Comparison of ENCODE assay signal across 8 cellular contexts in genomic region chrX:45515262-45516215, GRCh38.
DNase-seq lines count a peak whose midpoint lies in the region; ATAC-seq, FAIRE-seq and TF ChIP-seq lines count a peak whose summit lies in the region.

No MANE protein-coding gene starts in this region.

- no peaks in the 10 kb centered on the region for H3K36me3 Mint-ChIP-seq in T-helper 2 cell treated with Interferon-gamma antibody and Interleukin-4, amounts not matched to agents 5 μg/mL and 100 μg/mL, for 36 hours (ENCODE audit: low read depth)

- DNase-seq in D721Med (ENCODE audit: insufficient read length, low spot score) = no peak
- DNase-seq in KG1 (lab: John Stamatoyannopoulos, UW) = peak; percentile 3
- DNase-seq in T-helper 2 cell treated with Interferon-gamma antibody and Interleukin-4, amounts not matched to agents 5 μg/mL and 100 μg/mL, for 36 hours (ENCODE audit: low spot score) = peak; percentile 17
- peak; percentile 90 to 96 for DNase-seq in cardiac fibroblast (ENCODE audit: low read depth in 2 of 2)
- DNase-seq in left lobe of liver (ENCODE audit: low spot score) = peak; percentile 58
- DNase-seq in stimulated activated CD4-positive, alpha-beta T cell treated with anti-CD3 and anti-CD28 coated beads, Interleukin-4, amount 100 ng/mL, for 4 hours = peak; percentile 7 to 37
- DNase-seq in cerebellar nuclear complex (lab: John Stamatoyannopoulos, UW) = no peak

- ATAC-seq in left lobe of liver = peak; percentile 96
- no peak for ATAC-seq in HG03139 (IDR thresholded peaks at IDR 0.05; ENCODE audit: unreplicated experiment)

- no peak overlapping the region for H3K27ac Mint-ChIP-seq in T-helper 2 cell treated with Interferon-gamma antibody and Interleukin-4, amounts not matched to agents 5 μg/mL and 100 μg/mL, for 36 hours

- H3K4me1 Mint-ChIP-seq in T-helper 2 cell treated with Interferon-gamma antibody and Interleukin-4, amounts not matched to agents 5 μg/mL and 100 μg/mL, for 36 hours (ENCODE audit: low read depth) = peaks cover 4% of the 10 kb centered on the region

- H3K9me3 Mint-ChIP-seq in T-helper 2 cell treated with Interferon-gamma antibody and Interleukin-4, amounts not matched to agents 5 μg/mL and 100 μg/mL, for 36 hours = no peaks in the 10 kb centered on the region

- H3K4me3 ChIP-seq in cardiac fibroblast (replicated peaks in 1 of 2; ENCODE audit: low read depth in 2 of 2, low read length in 2 of 2) = no peak overlapping the region

- TF ChIP-seq CTCF in D721Med (IDR thresholded peaks at IDR 0.05; ENCODE audit: insufficient read depth, missing control alignments) (peak; percentile 53), cardiac fibroblast (IDR thresholded peaks at IDR 0.05; ENCODE audit: low read depth, low read length) (peak; percentile 62)

- no peaks in the 10 kb centered on the region for H3K27me3 Mint-ChIP-seq in T-helper 2 cell treated with Interferon-gamma antibody and Interleukin-4, amounts not matched to agents 5 μg/mL and 100 μg/mL, for 36 hours (ENCODE audit: low read depth)

- peak overlapping the region; percentile 36 for H3K4me3 Mint-ChIP-seq in T-helper 2 cell treated with Interferon-gamma antibody and Interleukin-4, amounts not matched to agents 5 μg/mL and 100 μg/mL, for 36 hours

- no peak for FAIRE-seq in D721Med (lab: Jason Lieb, UNC)

Comparison
In these comparisons a context has a peak if more than half of its experiments do, and no peak if none do; other contexts are left out.
1. DNase-seq: peak in KG1 (single experiment), T-helper 2 cell treated with Interferon-gamma antibody and Interleukin-4, amounts not matched to agents 5 μg/mL and 100 μg/mL, for 36 hours (single experiment), cardiac fibroblast (2 of 2), left lobe of liver (single experiment) and stimulated activated CD4-positive, alpha-beta T cell treated with anti-CD3 and anti-CD28 coated beads, Interleukin-4, amount 100 ng/mL, for 4 hours (2 of 2); none in D721Med (single experiment) and cerebellar nuclear complex (0 of 2).